Comparison of ENCODE assay signal across 1 cellular context in genomic region chr5:1523793-1524480, GRCh38.
TF ChIP-seq lines count a peak whose summit lies in the region.

Gene LPCAT1 (minus strand): TSS chr5:1523960. CDS start chr5:1523844, 116 bp downstream.

TF ChIP-seq in K562, 482 proteins besides CTCF, POLR2A, EP300 and RAD21 (continued from another document and continues in another):
- TF ChIP-seq LARP7 (IDR thresholded peaks at IDR 0.05) = no peak
- TF ChIP-seq, protein P1, sequence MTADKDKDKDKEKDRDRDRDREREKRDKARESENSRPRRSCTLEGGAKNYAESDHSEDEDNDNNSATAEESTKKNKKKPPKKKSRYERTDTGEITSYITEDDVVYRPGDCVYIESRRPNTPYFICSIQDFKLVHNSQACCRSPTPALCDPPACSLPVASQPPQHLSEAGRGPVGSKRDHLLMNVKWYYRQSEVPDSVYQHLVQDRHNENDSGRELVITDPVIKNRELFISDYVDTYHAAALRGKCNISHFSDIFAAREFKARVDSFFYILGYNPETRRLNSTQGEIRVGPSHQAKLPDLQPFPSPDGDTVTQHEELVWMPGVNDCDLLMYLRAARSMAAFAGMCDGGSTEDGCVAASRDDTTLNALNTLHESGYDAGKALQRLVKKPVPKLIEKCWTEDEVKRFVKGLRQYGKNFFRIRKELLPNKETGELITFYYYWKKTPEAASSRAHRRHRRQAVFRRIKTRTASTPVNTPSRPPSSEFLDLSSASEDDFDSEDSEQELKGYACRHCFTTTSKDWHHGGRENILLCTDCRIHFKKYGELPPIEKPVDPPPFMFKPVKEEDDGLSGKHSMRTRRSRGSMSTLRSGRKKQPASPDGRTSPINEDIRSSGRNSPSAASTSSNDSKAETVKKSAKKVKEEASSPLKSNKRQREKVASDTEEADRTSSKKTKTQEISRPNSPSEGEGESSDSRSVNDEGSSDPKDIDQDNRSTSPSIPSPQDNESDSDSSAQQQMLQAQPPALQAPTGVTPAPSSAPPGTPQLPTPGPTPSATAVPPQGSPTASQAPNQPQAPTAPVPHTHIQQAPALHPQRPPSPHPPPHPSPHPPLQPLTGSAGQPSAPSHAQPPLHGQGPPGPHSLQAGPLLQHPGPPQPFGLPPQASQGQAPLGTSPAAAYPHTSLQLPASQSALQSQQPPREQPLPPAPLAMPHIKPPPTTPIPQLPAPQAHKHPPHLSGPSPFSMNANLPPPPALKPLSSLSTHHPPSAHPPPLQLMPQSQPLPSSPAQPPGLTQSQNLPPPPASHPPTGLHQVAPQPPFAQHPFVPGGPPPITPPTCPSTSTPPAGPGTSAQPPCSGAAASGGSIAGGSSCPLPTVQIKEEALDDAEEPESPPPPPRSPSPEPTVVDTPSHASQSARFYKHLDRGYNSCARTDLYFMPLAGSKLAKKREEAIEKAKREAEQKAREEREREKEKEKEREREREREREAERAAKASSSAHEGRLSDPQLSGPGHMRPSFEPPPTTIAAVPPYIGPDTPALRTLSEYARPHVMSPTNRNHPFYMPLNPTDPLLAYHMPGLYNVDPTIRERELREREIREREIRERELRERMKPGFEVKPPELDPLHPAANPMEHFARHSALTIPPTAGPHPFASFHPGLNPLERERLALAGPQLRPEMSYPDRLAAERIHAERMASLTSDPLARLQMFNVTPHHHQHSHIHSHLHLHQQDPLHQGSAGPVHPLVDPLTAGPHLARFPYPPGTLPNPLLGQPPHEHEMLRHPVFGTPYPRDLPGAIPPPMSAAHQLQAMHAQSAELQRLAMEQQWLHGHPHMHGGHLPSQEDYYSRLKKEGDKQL (CRISPR knock-in tag; IDR thresholded peaks at IDR 0.05; ENCODE audit: borderline replicate concordance) = no peak
- TF ChIP-seq NFE2 (IDR thresholded peaks at IDR 0.05; ENCODE audit: low read depth) = no peak
- TF ChIP-seq, protein P2, sequence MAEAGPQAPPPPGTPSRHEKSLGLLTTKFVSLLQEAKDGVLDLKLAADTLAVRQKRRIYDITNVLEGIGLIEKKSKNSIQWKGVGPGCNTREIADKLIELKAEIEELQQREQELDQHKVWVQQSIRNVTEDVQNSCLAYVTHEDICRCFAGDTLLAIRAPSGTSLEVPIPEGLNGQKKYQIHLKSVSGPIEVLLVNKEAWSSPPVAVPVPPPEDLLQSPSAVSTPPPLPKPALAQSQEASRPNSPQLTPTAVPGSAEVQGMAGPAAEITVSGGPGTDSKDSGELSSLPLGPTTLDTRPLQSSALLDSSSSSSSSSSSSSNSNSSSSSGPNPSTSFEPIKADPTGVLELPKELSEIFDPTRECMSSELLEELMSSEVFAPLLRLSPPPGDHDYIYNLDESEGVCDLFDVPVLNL (CRISPR knock-in tag; IDR thresholded peaks at IDR 0.05; ENCODE audit: low read depth) = peak; percentile 75
- TF ChIP-seq HLTF (IDR thresholded peaks at IDR 0.05) = no peak
- TF ChIP-seq STAG1 (CRISPR knock-in tag; IDR thresholded peaks at IDR 0.05; ENCODE audit: borderline replicate concordance) = peak; percentile 14; the same call in 1 of the 2 replicates
- TF ChIP-seq, protein P3, sequence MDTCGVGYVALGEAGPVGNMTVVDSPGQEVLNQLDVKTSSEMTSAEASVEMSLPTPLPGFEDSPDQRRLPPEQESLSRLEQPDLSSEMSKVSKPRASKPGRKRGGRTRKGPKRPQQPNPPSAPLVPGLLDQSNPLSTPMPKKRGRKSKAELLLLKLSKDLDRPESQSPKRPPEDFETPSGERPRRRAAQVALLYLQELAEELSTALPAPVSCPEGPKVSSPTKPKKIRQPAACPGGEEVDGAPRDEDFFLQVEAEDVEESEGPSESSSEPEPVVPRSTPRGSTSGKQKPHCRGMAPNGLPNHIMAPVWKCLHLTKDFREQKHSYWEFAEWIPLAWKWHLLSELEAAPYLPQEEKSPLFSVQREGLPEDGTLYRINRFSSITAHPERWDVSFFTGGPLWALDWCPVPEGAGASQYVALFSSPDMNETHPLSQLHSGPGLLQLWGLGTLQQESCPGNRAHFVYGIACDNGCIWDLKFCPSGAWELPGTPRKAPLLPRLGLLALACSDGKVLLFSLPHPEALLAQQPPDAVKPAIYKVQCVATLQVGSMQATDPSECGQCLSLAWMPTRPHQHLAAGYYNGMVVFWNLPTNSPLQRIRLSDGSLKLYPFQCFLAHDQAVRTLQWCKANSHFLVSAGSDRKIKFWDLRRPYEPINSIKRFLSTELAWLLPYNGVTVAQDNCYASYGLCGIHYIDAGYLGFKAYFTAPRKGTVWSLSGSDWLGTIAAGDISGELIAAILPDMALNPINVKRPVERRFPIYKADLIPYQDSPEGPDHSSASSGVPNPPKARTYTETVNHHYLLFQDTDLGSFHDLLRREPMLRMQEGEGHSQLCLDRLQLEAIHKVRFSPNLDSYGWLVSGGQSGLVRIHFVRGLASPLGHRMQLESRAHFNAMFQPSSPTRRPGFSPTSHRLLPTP (IDR thresholded peaks at IDR 0.05; ENCODE audit: borderline replicate concordance, extremely low read depth, insufficient read length) = no peak
- TF ChIP-seq SIN3A (IDR thresholded peaks at IDR 0.05; ENCODE audit: borderline replicate concordance in 2 of 2, control insufficient read depth in 1 of 2, low read depth in 2 of 2, low read length in 2 of 2) = no peak; a peak in 1 of 4 replicates
- TF ChIP-seq MEF2D (tag; conservative IDR thresholded peaks at IDR 0.05; ENCODE audit: low read depth) = no peak
- TF ChIP-seq SRSF7 (optimal IDR thresholded peaks at IDR 0.05; ENCODE audit: low read depth, low read length) = no peak
- TF ChIP-seq MYNN (IDR thresholded peaks at IDR 0.05) = no peak
- TF ChIP-seq MYNN (CRISPR knock-in tag; IDR thresholded peaks at IDR 0.05) = no peak
- no peak for TF ChIP-seq TCFL5 (CRISPR knock-in tag; conservative IDR thresholded peaks at IDR 0.05)
- TF ChIP-seq TCF15 (CRISPR knock-in tag; IDR thresholded peaks at IDR 0.05) = no peak
- no peak for TF ChIP-seq EZH2 (IDR thresholded peaks at IDR 0.05; ENCODE audit: borderline replicate concordance, low read depth, low read length)
- 0 out of 2 replicates have a peak, but pooled peaks have one; percentile 38 for TF ChIP-seq KAT7 (CRISPR knock-in tag; IDR thresholded peaks at IDR 0.05; ENCODE audit: borderline replicate concordance)
- no peak for TF ChIP-seq ATF1 (CRISPR knock-in tag; IDR thresholded peaks at IDR 0.05)
- peak; percentile 76 for TF ChIP-seq ATF1 (tag; IDR thresholded peaks at IDR 0.05)
- no peak for TF ChIP-seq ZNF668 (CRISPR knock-in tag; IDR thresholded peaks at IDR 0.05)
- no peak for TF ChIP-seq TAL1 (IDR thresholded peaks at IDR 0.05)
- TF ChIP-seq ZNF311 (CRISPR knock-in tag; IDR thresholded peaks at IDR 0.05) = no peak
- TF ChIP-seq ZNF586 (CRISPR knock-in tag; conservative IDR thresholded peaks at IDR 0.05) = no peak
- no peak for TF ChIP-seq NELFE (IDR thresholded peaks at IDR 0.05; ENCODE audit: insufficient read depth, insufficient read length)
- no peak for TF ChIP-seq RBM14 (IDR thresholded peaks at IDR 0.05; ENCODE audit: borderline replicate concordance, insufficient read depth, low read depth, low read length)
- no peak for TF ChIP-seq SMARCB1 (IDR thresholded peaks at IDR 0.05; ENCODE audit: insufficient read length, low read depth)
- TF ChIP-seq ZNF24 (IDR thresholded peaks at IDR 0.05) = no peak
- TF ChIP-seq, protein P4, sequence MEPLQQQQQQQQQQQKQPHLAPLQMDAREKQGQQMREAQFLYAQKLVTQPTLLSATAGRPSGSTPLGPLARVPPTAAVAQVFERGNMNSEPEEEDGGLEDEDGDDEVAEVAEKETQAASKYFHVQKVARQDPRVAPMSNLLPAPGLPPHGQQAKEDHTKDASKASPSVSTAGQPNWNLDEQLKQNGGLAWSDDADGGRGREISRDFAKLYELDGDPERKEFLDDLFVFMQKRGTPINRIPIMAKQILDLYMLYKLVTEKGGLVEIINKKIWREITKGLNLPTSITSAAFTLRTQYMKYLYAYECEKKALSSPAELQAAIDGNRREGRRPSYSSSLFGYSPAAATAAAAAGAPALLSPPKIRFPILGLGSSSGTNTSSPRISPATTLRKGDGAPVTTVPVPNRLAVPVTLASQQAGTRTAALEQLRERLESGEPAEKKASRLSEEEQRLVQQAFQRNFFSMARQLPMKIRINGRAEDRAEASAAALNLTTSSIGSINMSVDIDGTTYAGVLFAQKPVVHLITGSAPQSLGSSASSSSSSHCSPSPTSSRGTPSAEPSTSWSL (CRISPR knock-in tag; IDR thresholded peaks at IDR 0.05; ENCODE audit: borderline replicate concordance) = no peak
- TF ChIP-seq SUPT5H (IDR thresholded peaks at IDR 0.05) = peak; percentile 65
- TF ChIP-seq, protein P5, sequence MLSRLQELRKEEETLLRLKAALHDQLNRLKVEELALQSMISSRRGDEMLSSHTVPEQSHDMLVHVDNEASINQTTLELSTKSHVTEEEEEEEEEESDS (CRISPR knock-in tag; IDR thresholded peaks at IDR 0.05) = no peak
- TF ChIP-seq CTBP1 (IDR thresholded peaks at IDR 0.05; ENCODE audit: borderline replicate concordance) = peak; percentile 38; the same call in 1 of the 2 replicates
- peak; percentile 77 for TF ChIP-seq NRF1 (conservative IDR thresholded peaks at IDR 0.05 in 1 of 2, IDR thresholded peaks at IDR 0.05 in 1 of 2)
- TF ChIP-seq ZNF75A (CRISPR knock-in tag; IDR thresholded peaks at IDR 0.05) = no peak
- TF ChIP-seq ZNF584 (CRISPR knock-in tag; IDR thresholded peaks at IDR 0.05; ENCODE audit: low read depth) = no peak
- TF ChIP-seq SAFB (IDR thresholded peaks at IDR 0.05; ENCODE audit: borderline replicate concordance, low read depth, low read length) = no peak
- TF ChIP-seq ZKSCAN8 (CRISPR knock-in tag; IDR thresholded peaks at IDR 0.05) = no peak
- TF ChIP-seq, protein P6, sequence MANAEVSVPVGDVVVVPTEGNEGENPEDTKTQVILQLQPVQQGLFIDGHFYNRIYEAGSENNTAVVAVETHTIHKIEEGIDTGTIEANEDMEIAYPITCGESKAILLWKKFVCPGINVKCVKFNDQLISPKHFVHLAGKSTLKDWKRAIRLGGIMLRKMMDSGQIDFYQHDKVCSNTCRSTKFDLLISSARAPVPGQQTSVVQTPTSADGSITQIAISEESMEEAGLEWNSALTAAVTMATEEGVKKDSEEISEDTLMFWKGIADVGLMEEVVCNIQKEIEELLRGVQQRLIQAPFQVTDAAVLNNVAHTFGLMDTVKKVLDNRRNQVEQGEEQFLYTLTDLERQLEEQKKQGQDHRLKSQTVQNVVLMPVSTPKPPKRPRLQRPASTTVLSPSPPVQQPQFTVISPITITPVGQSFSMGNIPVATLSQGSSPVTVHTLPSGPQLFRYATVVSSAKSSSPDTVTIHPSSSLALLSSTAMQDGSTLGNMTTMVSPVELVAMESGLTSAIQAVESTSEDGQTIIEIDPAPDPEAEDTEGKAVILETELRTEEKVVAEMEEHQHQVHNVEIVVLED (CRISPR knock-in tag; IDR thresholded peaks at IDR 0.05) = peak; percentile 48; the same call in 1 of the 2 replicates
- no peak for TF ChIP-seq DLX4 (CRISPR knock-in tag; IDR thresholded peaks at IDR 0.05)
- TF ChIP-seq, protein P7, sequence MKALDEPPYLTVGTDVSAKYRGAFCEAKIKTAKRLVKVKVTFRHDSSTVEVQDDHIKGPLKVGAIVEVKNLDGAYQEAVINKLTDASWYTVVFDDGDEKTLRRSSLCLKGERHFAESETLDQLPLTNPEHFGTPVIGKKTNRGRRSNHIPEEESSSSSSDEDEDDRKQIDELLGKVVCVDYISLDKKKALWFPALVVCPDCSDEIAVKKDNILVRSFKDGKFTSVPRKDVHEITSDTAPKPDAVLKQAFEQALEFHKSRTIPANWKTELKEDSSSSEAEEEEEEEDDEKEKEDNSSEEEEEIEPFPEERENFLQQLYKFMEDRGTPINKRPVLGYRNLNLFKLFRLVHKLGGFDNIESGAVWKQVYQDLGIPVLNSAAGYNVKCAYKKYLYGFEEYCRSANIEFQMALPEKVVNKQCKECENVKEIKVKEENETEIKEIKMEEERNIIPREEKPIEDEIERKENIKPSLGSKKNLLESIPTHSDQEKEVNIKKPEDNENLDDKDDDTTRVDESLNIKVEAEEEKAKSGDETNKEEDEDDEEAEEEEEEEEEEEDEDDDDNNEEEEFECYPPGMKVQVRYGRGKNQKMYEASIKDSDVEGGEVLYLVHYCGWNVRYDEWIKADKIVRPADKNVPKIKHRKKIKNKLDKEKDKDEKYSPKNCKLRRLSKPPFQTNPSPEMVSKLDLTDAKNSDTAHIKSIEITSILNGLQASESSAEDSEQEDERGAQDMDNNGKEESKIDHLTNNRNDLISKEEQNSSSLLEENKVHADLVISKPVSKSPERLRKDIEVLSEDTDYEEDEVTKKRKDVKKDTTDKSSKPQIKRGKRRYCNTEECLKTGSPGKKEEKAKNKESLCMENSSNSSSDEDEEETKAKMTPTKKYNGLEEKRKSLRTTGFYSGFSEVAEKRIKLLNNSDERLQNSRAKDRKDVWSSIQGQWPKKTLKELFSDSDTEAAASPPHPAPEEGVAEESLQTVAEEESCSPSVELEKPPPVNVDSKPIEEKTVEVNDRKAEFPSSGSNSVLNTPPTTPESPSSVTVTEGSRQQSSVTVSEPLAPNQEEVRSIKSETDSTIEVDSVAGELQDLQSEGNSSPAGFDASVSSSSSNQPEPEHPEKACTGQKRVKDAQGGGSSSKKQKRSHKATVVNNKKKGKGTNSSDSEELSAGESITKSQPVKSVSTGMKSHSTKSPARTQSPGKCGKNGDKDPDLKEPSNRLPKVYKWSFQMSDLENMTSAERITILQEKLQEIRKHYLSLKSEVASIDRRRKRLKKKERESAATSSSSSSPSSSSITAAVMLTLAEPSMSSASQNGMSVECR (CRISPR knock-in tag; IDR thresholded peaks at IDR 0.05) = peak; percentile 40; the same call in 1 of the 2 replicates
- no peak for TF ChIP-seq ZSCAN32 (CRISPR knock-in tag; IDR thresholded peaks at IDR 0.05)
- TF ChIP-seq RCOR1 (IDR thresholded peaks at IDR 0.05; ENCODE audit: borderline replicate concordance in 1 of 2, low read depth in 2 of 2, low read length in 2 of 2) = peak in 1 of 2 experiments; percentile 39; a peak in 1 of 4 replicates
- no peak for TF ChIP-seq PHTF2 (CRISPR knock-in tag; IDR thresholded peaks at IDR 0.05)
- 0 out of 4 replicates have a peak, but pooled peaks of 1 of the 2 experiments have one; percentile 20 for TF ChIP-seq HDAC1 (IDR thresholded peaks at IDR 0.05)
- TF ChIP-seq CBX5 (IDR thresholded peaks at IDR 0.05; ENCODE audit: borderline replicate concordance, low read depth) = no peak
- no peak for TF ChIP-seq HNRNPL (IDR thresholded peaks at IDR 0.05; ENCODE audit: low read depth, low read length)
- peak; percentile 44 for TF ChIP-seq RB1 (IDR thresholded peaks at IDR 0.05; ENCODE audit: low read depth)
- TF ChIP-seq MXI1 (IDR thresholded peaks at IDR 0.05; ENCODE audit: low read depth, low read length) = no peak
- no peak for TF ChIP-seq SLC30A9 (CRISPR knock-in tag; IDR thresholded peaks at IDR 0.05)
